Comparison of ENCODE assay signal across 1 cellular context in the genomic region with DNA sequence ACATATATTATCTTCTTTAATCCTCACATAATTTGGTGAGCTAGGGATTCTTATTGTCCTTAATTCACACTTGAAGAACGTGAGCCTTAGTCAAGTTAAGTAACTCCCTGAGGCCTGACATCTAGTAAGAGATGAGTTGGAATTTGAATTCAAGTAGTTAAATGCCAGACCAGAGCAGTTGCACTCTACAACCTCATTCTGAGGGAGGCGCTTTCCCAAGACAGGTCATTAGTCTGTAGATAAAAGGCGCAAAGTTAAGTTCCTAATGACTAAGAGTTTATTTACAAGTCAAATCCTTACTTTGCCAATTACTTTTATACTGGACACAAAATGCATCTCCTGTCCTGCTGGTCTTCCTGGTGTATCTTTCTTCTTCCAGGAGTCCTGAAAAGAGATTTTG.
TF ChIP-seq lines count a peak whose summit lies in the region.

No MANE protein-coding gene starts in this region.

TF ChIP-seq in IMR-90, 13 proteins besides CTCF, POLR2A, EP300 and RAD21 (continued from another document):
- TF ChIP-seq, protein P1, sequence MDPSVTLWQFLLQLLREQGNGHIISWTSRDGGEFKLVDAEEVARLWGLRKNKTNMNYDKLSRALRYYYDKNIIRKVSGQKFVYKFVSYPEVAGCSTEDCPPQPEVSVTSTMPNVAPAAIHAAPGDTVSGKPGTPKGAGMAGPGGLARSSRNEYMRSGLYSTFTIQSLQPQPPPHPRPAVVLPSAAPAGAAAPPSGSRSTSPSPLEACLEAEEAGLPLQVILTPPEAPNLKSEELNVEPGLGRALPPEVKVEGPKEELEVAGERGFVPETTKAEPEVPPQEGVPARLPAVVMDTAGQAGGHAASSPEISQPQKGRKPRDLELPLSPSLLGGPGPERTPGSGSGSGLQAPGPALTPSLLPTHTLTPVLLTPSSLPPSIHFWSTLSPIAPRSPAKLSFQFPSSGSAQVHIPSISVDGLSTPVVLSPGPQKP (IDR thresholded peaks at IDR 0.05; ENCODE audit: borderline replicate concordance, low read depth, low read length) = no peak
- TF ChIP-seq NFE2L2 (IDR thresholded peaks at IDR 0.05; ENCODE audit: low read depth, low read length) (no peak), FOS (IDR thresholded peaks at IDR 0.05; ENCODE audit: low read depth, low read length) (no peak), RCOR1 (IDR thresholded peaks at IDR 0.05; ENCODE audit: insufficient replicate concordance, low read length) (no peak), MXI1 (IDR thresholded peaks at IDR 0.05; ENCODE audit: borderline replicate concordance, low read depth, low read length) (no peak), SMC3 (IDR thresholded peaks at IDR 0.05; ENCODE audit: low read depth, low read length) (no peak), USF2 (IDR thresholded peaks at IDR 0.05; ENCODE audit: low read depth, low read length) (no peak), RFX5 (IDR thresholded peaks at IDR 0.05; ENCODE audit: low read depth, low read length) (no peak)
TF ChIP-seq in IMR-90: peak in this region for 0.
